In the genomic region with DNA sequence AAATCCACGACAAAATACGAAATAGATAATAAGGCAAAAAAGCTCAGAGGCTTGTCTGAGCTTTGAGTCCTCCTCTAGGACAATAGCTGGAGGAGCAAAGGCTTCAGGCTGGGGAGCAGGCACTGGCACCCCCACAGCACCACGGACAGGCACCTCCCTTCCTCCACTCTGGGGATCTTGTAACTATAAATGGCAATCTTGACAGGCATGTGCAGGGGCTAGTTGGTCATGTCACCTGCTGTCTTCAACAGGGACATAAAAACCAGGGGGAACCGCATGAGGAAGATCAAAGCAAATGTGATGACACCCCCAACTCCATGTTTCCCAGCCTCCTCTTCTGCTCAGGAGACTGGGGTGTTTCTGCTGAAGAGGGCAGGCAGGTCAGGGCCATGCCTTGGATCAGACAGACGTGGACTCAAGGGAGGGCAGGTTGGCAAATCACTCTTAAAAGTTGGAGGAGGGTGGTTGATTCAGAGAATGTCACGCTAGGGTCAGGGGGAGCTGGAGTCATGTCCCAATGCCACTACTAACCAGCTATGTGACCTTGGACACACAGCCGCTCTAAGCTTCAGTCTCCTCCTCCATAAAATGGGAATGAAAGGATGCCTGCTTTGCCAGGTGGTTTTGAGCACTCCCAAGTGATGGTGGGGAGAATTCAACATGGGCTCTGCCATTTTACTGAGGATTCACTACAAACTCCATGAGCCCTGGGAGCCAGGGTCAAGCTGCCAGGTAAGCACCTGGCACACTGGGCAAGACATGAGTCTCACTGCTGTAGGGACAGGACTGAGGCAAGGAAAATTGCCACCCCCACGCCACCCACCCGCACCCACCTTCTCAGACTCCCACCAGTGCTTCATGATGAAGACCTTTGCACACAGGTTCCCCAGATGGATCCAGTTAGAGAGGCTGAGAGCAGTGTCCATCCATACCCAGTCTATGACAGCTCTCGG, we compare ENCODE assay signal across 18 cellular contexts.
"Had no signal": no experiment of that assay in that cellular context is flagged by ENCODE, and none has a peak within 500 bp of the region (broad histone marks: within the 10 kb centered on the region; RNA-seq: fewer than 3 reads in every experiment).

No MANE protein-coding gene starts in this region.

- H3K4me1 Mint-ChIP-seq: immature natural killer cell; naive thymus-derived CD4-positive, alpha-beta T cell had no signal

- H3K36me3 Mint-ChIP-seq: immature natural killer cell; naive thymus-derived CD4-positive, alpha-beta T cell had no signal

- DNase-seq: activated CD4-positive, alpha-beta T cell treated with anti-CD3 and anti-CD28 coated beads for 1 hour; activated CD4-positive, alpha-beta T cell treated with anti-CD3 and anti-CD28 coated beads, Interleukin-2, amount 50 U/mL, for 4 hours; activated gamma-delta T cell; activated naive CD4-positive, alpha-beta T cell treated with anti-CD3 and anti-CD28 coated beads, Interleukin-2, amount 50 U/mL, for 16 hours; anterior cingulate cortex; body of pancreas; effector CD4-positive, alpha-beta T cell; erythroblast; foreskin keratinocyte; immature natural killer cell; left lung; naive thymus-derived CD4-positive, alpha-beta T cell; SK-N-SH; stimulated activated CD4-positive, alpha-beta T cell treated with anti-CD3 and anti-CD28 coated beads, Interleukin-4, amount 100 ng/mL, for 24 hours; stimulated activated naive CD8-positive, alpha-beta T cell treated with anti-CD3 and anti-CD28 coated beads, Interleukin-15, Interleukin-2, amounts not matched to agents 100 U/mL and 50 U/mL, for 24 hours; thyroid gland had no signal

- H3K9me2 ChIP-seq: SK-N-SH had no signal

- H3K27ac Mint-ChIP-seq: dendritic cell treated with granulocyte-macrophage colony-stimulating factor and Interleukin-4, amounts not matched to agents 40 ng/mL and 50 ng/mL, for 4 days; immature natural killer cell; naive thymus-derived CD4-positive, alpha-beta T cell had no signal

- H3K4me2 ChIP-seq: SK-N-SH had no signal

- ATAC-seq: body of pancreas; foreskin keratinocyte; left lung; naive thymus-derived CD4-positive, alpha-beta T cell; stimulated activated naive CD8-positive, alpha-beta T cell treated with anti-CD3 and anti-CD28 coated beads, Interleukin-15, Interleukin-2, amounts not matched to agents 100 U/mL and 50 U/mL, for 24 hours had no signal

- H3K4me1 ChIP-seq: body of pancreas, foreskin keratinocyte, left lung, prostate gland, thyroid gland had no signal

- H3K4me3 ChIP-seq: body of pancreas, left lung, prostate gland, thyroid gland had no signal

- H3K9me3 ChIP-seq: body of pancreas, left lung, prostate gland, SK-N-SH, thyroid gland had no signal

- H3K27ac ChIP-seq: body of pancreas, foreskin keratinocyte, left lung, prostate gland, thyroid gland had no signal

- H3K4me3 Mint-ChIP-seq: dendritic cell treated with granulocyte-macrophage colony-stimulating factor and Interleukin-4, amounts not matched to agents 40 ng/mL and 50 ng/mL, for 4 days; immature natural killer cell; naive thymus-derived CD4-positive, alpha-beta T cell had no signal

- H3K9me3 Mint-ChIP-seq: dendritic cell treated with granulocyte-macrophage colony-stimulating factor and Interleukin-4, amounts not matched to agents 40 ng/mL and 50 ng/mL, for 4 days had no signal

- H3K36me3 ChIP-seq: left lung, prostate gland, thyroid gland had no signal

- H3K27me3 ChIP-seq: body of pancreas, thyroid gland had no signal

- H3K9ac ChIP-seq: SK-N-SH had no signal
